ENCODE assay signal across 11 cellular contexts in the genomic region with DNA sequence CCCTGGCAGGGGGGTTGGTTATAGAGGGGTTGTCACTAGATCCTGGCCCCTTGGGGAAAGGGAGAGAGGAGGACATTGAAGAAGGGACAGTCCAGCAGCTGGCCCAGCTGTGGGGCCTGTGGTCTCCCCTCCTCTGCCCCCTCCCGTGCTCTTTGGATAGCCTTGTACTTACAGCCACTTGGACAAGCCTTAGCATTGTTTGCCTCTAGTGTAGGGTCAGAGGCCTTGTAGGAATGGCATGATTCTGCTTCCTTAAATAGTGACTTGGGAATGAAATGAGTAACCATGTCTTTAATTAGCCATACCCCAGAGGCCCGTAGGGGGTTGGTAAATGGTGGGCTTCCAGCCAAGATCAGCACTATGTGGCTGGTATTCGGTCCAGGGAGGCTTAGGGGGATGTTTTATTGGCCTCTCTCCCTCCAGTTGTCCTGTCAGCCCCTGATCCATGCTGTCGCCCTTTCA.
DNase-seq lines count a peak whose midpoint lies in the region; ATAC-seq, FAIRE-seq and TF ChIP-seq lines count a peak whose summit lies in the region.
"Had no signal": no experiment of that assay in that cellular context is flagged by ENCODE, and none has a peak within 500 bp of the region (broad histone marks: within the 10 kb centered on the region; RNA-seq: fewer than 3 reads in every experiment).

No MANE protein-coding gene starts in this region.

- no peak overlapping the region for H4K8ac ChIP-seq in trophoblast cell (ENCODE audit: low read depth, low read length)

- H3K36me3 ChIP-seq in BLaER1 (no peaks in the 10 kb centered on the region), SJCRH30 (no peaks in the 10 kb centered on the region), trophoblast cell (ENCODE audit: control insufficient read depth in 1 of 2, insufficient read depth in 2 of 2, low read length in 2 of 2) (no peaks in the 10 kb centered on the region)

- H4K91ac ChIP-seq in trophoblast cell (ENCODE audit: low read depth, low read length), result no peak overlapping the region

- H3K79me2 ChIP-seq in trophoblast cell (ENCODE audit: control insufficient read depth, insufficient read depth, low read length, poor library complexity), result no peaks in the 10 kb centered on the region

- H3K9ac ChIP-seq in BLaER1 (no peak overlapping the region), trophoblast cell (ENCODE audit: low read length) (no peak overlapping the region)

- H3K9me3 ChIP-seq in BLaER1 (peaks cover 4% of the 10 kb centered on the region; the same call in 1 of the 2 replicates), SJCRH30 (replicated peaks) (peaks cover 3% of the 10 kb centered on the region; the same call in 1 of the 2 replicates), trophoblast cell (ENCODE audit: insufficient read depth, low read depth, low read length) (peaks cover 8% of the 10 kb centered on the region)

- peak overlapping the region; percentile 13 for H2BK12ac ChIP-seq in trophoblast cell (ENCODE audit: low read length)

- H3K27me3 ChIP-seq in BLaER1 (no peaks in the 10 kb centered on the region), SJCRH30 (no peaks in the 10 kb centered on the region; the same call in 1 of the 2 replicates), trophoblast cell (ENCODE audit: insufficient read depth, low read length) (peaks cover 3% of the 10 kb centered on the region)

- H3K4ac ChIP-seq in trophoblast cell (ENCODE audit: low read depth, low read length), result no peak overlapping the region

- H2BK5ac ChIP-seq in trophoblast cell (ENCODE audit: low read depth, low read length, poor library complexity), result no peak overlapping the region

- H2AK5ac ChIP-seq in trophoblast cell (ENCODE audit: low read length), result no peak overlapping the region

- no peak for ATAC-seq in GM18867 (IDR thresholded peaks at IDR 0.05; ENCODE audit: unreplicated experiment)
- ATAC-seq in HG03460 (IDR thresholded peaks at IDR 0.05; ENCODE audit: unreplicated experiment), result no peak
- ATAC-seq: natural killer cell treated with Interleukin-12 subunit alpha and Interleukin-12 subunit beta and Interleukin-15 and Interleukin-18, amount 100 ng/mL, for 72 hours had no signal

- H3K18ac ChIP-seq in trophoblast cell (ENCODE audit: low read length), result no peak overlapping the region

- no peak overlapping the region for H2AFZ ChIP-seq in trophoblast cell (ENCODE audit: insufficient read depth, low read length, poor library complexity)

- H3K27ac ChIP-seq in BLaER1 (no peak overlapping the region), SJCRH30 (peak overlapping the region; percentile 17; the same call in 1 of the 2 replicates), trophoblast cell (ENCODE audit: low read depth, low read length) (no peak overlapping the region)

- no peak overlapping the region for H3K14ac ChIP-seq in trophoblast cell (ENCODE audit: low read length)

- H3K4me2 ChIP-seq in BLaER1, result peak overlapping the region; percentile 5; the same call in 1 of the 2 replicates
- H3K4me2 ChIP-seq in trophoblast cell (ENCODE audit: low read length), result no peak overlapping the region

- no peak overlapping the region for H2BK120ac ChIP-seq in trophoblast cell (ENCODE audit: insufficient read depth, low read length, poor library complexity)

- H3K23ac ChIP-seq in trophoblast cell (ENCODE audit: low read length), result no peak overlapping the region

- H4K12ac ChIP-seq in trophoblast cell (ENCODE audit: low read depth, low read length), result no peak overlapping the region

- H3K79me1 ChIP-seq in trophoblast cell (ENCODE audit: low read length), result peaks cover 2% of the 10 kb centered on the region

- H3K4me1 ChIP-seq in BLaER1 (no peaks in the 10 kb centered on the region), SJCRH30 (peaks cover 21% of the 10 kb centered on the region), trophoblast cell (ENCODE audit: control insufficient read depth in 1 of 2, insufficient read depth in 2 of 2, low read length in 2 of 2) (peaks cover 4 to 8% of the 10 kb centered on the region in 2 experiments)

- no peaks in the 10 kb centered on the region for H4K20me1 ChIP-seq in BLaER1

- H3K4me3 ChIP-seq in BLaER1 (no peak overlapping the region), SJCRH30 (no peak overlapping the region), fibroblast of the aortic adventitia (ENCODE audit: low read depth, low read length) (no peak overlapping the region), trophoblast cell (ENCODE audit: low read depth, low read length) (no peak overlapping the region)

- WGBS in trophoblast cell (ENCODE audit: extremely low coverage, insufficient coverage, insufficient read length), result no CpG with 5 or more reads among the region's 4 CpGs

- DNase-seq in SJCRH30 (peak; percentile 91 to 97), fibroblast of the aortic adventitia (ENCODE audit: low read depth) (peak; percentile 72), trophoblast cell (no peak), frontal cortex (ENCODE audit: low spot score in 2 of 2) (no peak), SKM-1 (lab: John Stamatoyannopoulos, UW; ENCODE audit: unreplicated experiment) (no peak)
- DNase-seq: DND-41, NCI-H526 had no signal

- FAIRE-seq in frontal cortex (lab: Jason Lieb, UNC), result no peak

- no peak for TF ChIP-seq CTCF in fibroblast of the aortic adventitia (IDR thresholded peaks at IDR 0.05; ENCODE audit: insufficient read depth, low read length)

Comparison
In these comparisons a context has a peak if more than half of its experiments do, and no peak if none do; other contexts are left out.
1. DNase-seq: peak in SJCRH30 (2 of 2) and fibroblast of the aortic adventitia (single experiment); none in trophoblast cell (0 of 2), frontal cortex (0 of 2) and SKM-1 (single experiment).